In genomic region chr10:47336387-47337134, GRCh38 we compare ENCODE assay signal across 26 cellular contexts. TPM values are rescaled to one million over a fixed set of nuclear protein-coding genes. Genes with fewer than 3 reads are reported as not detected.
DNase-seq lines count a peak whose midpoint lies in the region; ATAC-seq, FAIRE-seq and TF ChIP-seq lines count a peak whose summit lies in the region.
"Had no signal": no experiment of that assay in that cellular context is flagged by ENCODE, and none has a peak within 500 bp of the region (broad histone marks: within the 10 kb centered on the region; RNA-seq: fewer than 3 reads in every experiment).

No MANE protein-coding gene starts in this region.

- CTCF ChIA-PET in K562 (lab: Yijun Ruan, JAX; ENCODE audit: low intra/inter-chr PET ratio): no interaction called here

- ATAC-seq in left ventricle myocardium superior: no peak
- peak; percentile 84 for ATAC-seq in K562
- ATAC-seq in GM18909 (IDR thresholded peaks at IDR 0.05; ENCODE audit: poor library complexity, unreplicated experiment): no peak
- ATAC-seq in GM21423 (IDR thresholded peaks at IDR 0.05; ENCODE audit: unreplicated experiment): no peak
- ATAC-seq: naive thymus-derived CD4-positive, alpha-beta T cell had no signal

- FAIRE-seq in K562 (lab: Jason Lieb, UNC): no peak
- FAIRE-seq: colon, endometrium had no signal

- H3K79me2 ChIP-seq in K562 (ENCODE audit: control insufficient read depth, insufficient read depth, low read length): no peaks in the 10 kb centered on the region
- H3K79me2 ChIP-seq: parathyroid adenoma had no signal

- no peaks in the 10 kb centered on the region for H4K20me1 ChIP-seq in K562 (replicated peaks; ENCODE audit: control insufficient read depth, insufficient read depth, low read length)

- H3K36me3 ChIP-seq in K562 (ENCODE audit: control insufficient read depth, insufficient read depth, low read length): no peaks in the 10 kb centered on the region
- H3K36me3 ChIP-seq: transverse colon had no signal

- no peak for TF ChIP-seq CTCF in K562 (IDR thresholded peaks at IDR 0.05 in 2 of 3, conservative IDR thresholded peaks at IDR 0.05 in 1 of 3; ENCODE audit: insufficient read depth in 2 of 3, low read depth in 1 of 3, low read length in 3 of 3)

- peak; percentile 24 for DNase-seq in cardiac septum (ENCODE audit: low spot score)
- DNase-seq in left ventricle myocardium superior: no peak
- peak; percentile 43 to 89 (median 63) for DNase-seq in K562 (ENCODE audit: extremely low read depth in 1 of 4, low spot score in 3 of 4)
- DNase-seq in islet precursor cell: peak; percentile 37
- DNase-seq in AML-193 (lab: John Stamatoyannopoulos, UW): no peak
- no peak for DNase-seq in NCI-H345 treated with DMSO at 0.1 percent for 48 hours (lab: John Stamatoyannopoulos, UW; ENCODE audit: unreplicated experiment)
- DNase-seq: activated CD4-positive, alpha-beta T cell treated with anti-CD3 and anti-CD28 coated beads, Interleukin-2, amount 50 U/mL, for 1 hour; activated CD8-positive, alpha-beta memory T cell treated with anti-CD3 and anti-CD28 coated beads, Interleukin-2, amount 50 U/mL, for 48 hours; activated naive CD4-positive, alpha-beta T cell treated with Interleukin-2 at 50 U/mL for 16 hours; C1 segment of cervical spinal cord; mesenchymal stem cell; naive thymus-derived CD4-positive, alpha-beta T cell; NCI-H1092; NCI-H2029 treated with DMSO at 0.1 percent for 48 hours; NCI-H510A treated with DMSO at 0.1 percent for 48 hours; stimulated activated CD4-positive, alpha-beta T cell treated with anti-CD3 and anti-CD28 coated beads, Interleukin-1b, Interleukin-23, amount 100 ng/mL, for 48 hours; stimulated activated naive CD4-positive, alpha-beta T cell treated with Interleukin-2 at 50 U/mL for 16 hours; transverse colon had no signal

- peak overlapping the region; percentile 92 for H2AFZ ChIP-seq in K562 (ENCODE audit: low read depth, low read length)
- H2AFZ ChIP-seq: parathyroid adenoma had no signal

- H3K27me3 ChIP-seq in K562 (ENCODE audit: control insufficient read depth in 2 of 2, insufficient read depth in 2 of 2, low read length in 2 of 2): no peaks in the 10 kb centered on the region; a peak in 1 of 5 replicates
- H3K27me3 ChIP-seq: transverse colon had no signal

- TF ChIP-seq POLR2A in K562 (conservative IDR thresholded peaks at IDR 0.05): peak; percentile 66

- H3K27ac ChIP-seq in K562 (ENCODE audit: extremely low read depth, low read depth, low read length): peak overlapping the region; percentile 73
- H3K27ac ChIP-seq: KMS-11, parathyroid adenoma, transverse colon had no signal

- 18% methylated on average over 15 of the region's 15 CpGs for WGBS in K562 (ENCODE audit: insufficient coverage, low coverage, missing lambda C conversion rate)

- no peaks in the 10 kb centered on the region for H3K9me1 ChIP-seq in K562 (ENCODE audit: control insufficient read depth, insufficient read depth, low read length)

- no peaks in the 10 kb centered on the region for H3K9me3 ChIP-seq in K562 (replicated peaks; ENCODE audit: control insufficient read depth, insufficient read depth, low read depth, low read length)
- H3K9me3 ChIP-seq: transverse colon had no signal

- intact Hi-C loops in cardiac septum (cut with DNase I): no loop called here
- intact Hi-C loops in left ventricle myocardium superior (cut with micrococcal nuclease): no loop called here
- intact Hi-C loops in K562 (cut with micrococcal nuclease): no loop called here

- POLR2A ChIA-PET in K562 (lab: Yijun Ruan, JAX): interaction anchor here (1.0 to 1.2 kb wide), 2 partner anchors 10 to 30 kb away, joined by 3 to 4 read pairs; no protein-coding TSS in a partner anchor

- in situ Hi-C loops in K562 (cut with MboI): no loop called here

- TF ChIP-seq EP300 in K562 (IDR thresholded peaks at IDR 0.05; ENCODE audit: low read length): peak; percentile 75

- H3K4me3 ChIP-seq in K562: no peak overlapping the region
- H3K4me3 ChIP-seq: transverse colon had no signal

- no TSS peak for BruUV-seq in K562 (replicated peaks; lab: Mats Ljungman, UMichigan)

- peak overlapping the region; percentile 69 for H3K4me2 ChIP-seq in K562 (ENCODE audit: insufficient read depth, low read length)
- H3K4me2 ChIP-seq: KMS-11 had no signal

- peaks cover 18 to 35% of the 10 kb centered on the region in 2 experiments for H3K4me1 ChIP-seq in K562 (replicated peaks in 1 of 2; ENCODE audit: control insufficient read depth in 2 of 2, insufficient read depth in 2 of 2, low read length in 2 of 2)
- H3K4me1 ChIP-seq: parathyroid adenoma had no signal

- H3K9ac ChIP-seq in K562 (ENCODE audit: insufficient read depth in 1 of 2, low read depth in 2 of 2, low read length in 2 of 2): peak overlapping the region; percentile 31 to 63; a peak in 3 of 4 replicates
- H3K9ac ChIP-seq: KMS-11, parathyroid adenoma had no signal

- TF ChIP-seq RAD21 in K562 (CRISPR knock-in tag; conservative IDR thresholded peaks at IDR 0.05 in 1 of 2, IDR thresholded peaks at IDR 0.05 in 1 of 2): 0 out of 4 replicates have a peak, but pooled peaks of 1 of the 2 experiments have one; percentile 15

RNA-seq across cellular contexts. Expression of gene RBP3, which starts 11.6 kb away (rescaled TPM):
- not detected for total RNA-seq in cardiac septum
- not detected for total RNA-seq in left ventricle myocardium superior
- not detected in 2 replicates for total RNA-seq in K562 (2011; cell fraction: chromatin; rRNA removed; ENCODE audit: low replicate concordance)
- total RNA-seq in K562 (2011; cell fraction: nucleolus; rRNA removed): not detected in 2 replicates
- total RNA-seq in K562 (2011; cell fraction: nucleoplasm; rRNA removed): not detected in 2 replicates
- total RNA-seq in K562 (2014; rRNA removed): not detected in 2 replicates
- not detected in 2 replicates for total RNA-seq in K562 (2014; rRNA removed; fragmentation: Illumina TruSeq; extraction: Trizol)
- total RNA-seq in K562 (2015; rRNA removed; fragmentation: Illumina TruSeq; extraction: Trizol): not detected in 2 replicates
- total RNA-seq in K562 (2021): not detected in 2 replicates
- polyA plus RNA-seq in K562 (2011; rRNA removed): not detected in 2 replicates
- not detected in 2 replicates for polyA plus RNA-seq in K562 (2011; cell fraction: cytosol; rRNA removed)
- polyA plus RNA-seq in K562 (2011; cell fraction: nucleus; rRNA removed): not detected in 2 replicates
- polyA plus RNA-seq in K562 (2012): not detected in 2 replicates
- polyA plus RNA-seq in K562 (2014; fragmentation: Illumina TruSeq; extraction: Trizol): not detected in 2 replicates
- polyA plus RNA-seq in K562 (2014; fragmentation: Nextera tagmentation; extraction: Ambion mirVana): not detected
- polyA plus RNA-seq in K562 (2014; rRNA removed): not detected in 2 replicates
- polyA minus RNA-seq in K562 (2011; rRNA and poly(A)+ RNA removed): not detected in 2 replicates
- polyA minus RNA-seq in K562 (2011; cell fraction: cytosol; rRNA and poly(A)+ RNA removed): not detected in 2 replicates
- not detected in 2 replicates for polyA minus RNA-seq in K562 (2011; cell fraction: nucleus; rRNA and poly(A)+ RNA removed)
- total RNA-seq: A172; kidney epithelial cell; naive thymus-derived CD4-positive, alpha-beta T cell; transverse colon had no signal
- polyA plus RNA-seq: naive thymus-derived CD4-positive, alpha-beta T cell had no signal

RNA-seq across cellular contexts. Expression of gene GDF2, which starts 14.3 kb away (rescaled TPM):
- not detected for total RNA-seq in cardiac septum
- not detected for total RNA-seq in left ventricle myocardium superior
- 0.21 and 1.00 TPM in 2 replicates for total RNA-seq in K562 (2011; cell fraction: chromatin; rRNA removed; ENCODE audit: low replicate concordance)
- 1.0 and 1.6 TPM in 2 replicates for total RNA-seq in K562 (2011; cell fraction: nucleolus; rRNA removed)
- 0.38 and 1.0 TPM in 2 replicates for total RNA-seq in K562 (2011; cell fraction: nucleoplasm; rRNA removed)
- 0.54 and 0.69 TPM in 2 replicates for total RNA-seq in K562 (2014; rRNA removed)
- total RNA-seq in K562 (2014; rRNA removed; fragmentation: Illumina TruSeq; extraction: Trizol): 0.18 and 0.22 TPM in 2 replicates
- total RNA-seq in K562 (2015; rRNA removed; fragmentation: Illumina TruSeq; extraction: Trizol): 0.57 and 0.58 TPM in 2 replicates
- 0.11 and 0.27 TPM in 2 replicates for total RNA-seq in K562 (2021)
- 0.08 TPM in 1 of 2 replicates, not detected in the other for polyA plus RNA-seq in K562 (2011; rRNA removed)
- 0.18 TPM in 1 of 2 replicates, not detected in the other for polyA plus RNA-seq in K562 (2011; cell fraction: cytosol; rRNA removed)
- polyA plus RNA-seq in K562 (2011; cell fraction: nucleus; rRNA removed): 0.08 TPM in 1 of 2 replicates, not detected in the other
- 0.60 and 1.8 TPM in 2 replicates for polyA plus RNA-seq in K562 (2012)
- polyA plus RNA-seq in K562 (2014; fragmentation: Illumina TruSeq; extraction: Trizol): 0.48 TPM in 2 replicates
- not detected for polyA plus RNA-seq in K562 (2014; fragmentation: Nextera tagmentation; extraction: Ambion mirVana)
- polyA plus RNA-seq in K562 (2014; rRNA removed): 0.27 and 0.54 TPM in 2 replicates
- polyA minus RNA-seq in K562 (2011; rRNA and poly(A)+ RNA removed): 0.09 and 0.14 TPM in 2 replicates
- polyA minus RNA-seq in K562 (2011; cell fraction: cytosol; rRNA and poly(A)+ RNA removed): not detected in 2 replicates
- not detected in 2 replicates for polyA minus RNA-seq in K562 (2011; cell fraction: nucleus; rRNA and poly(A)+ RNA removed)
- total RNA-seq: A172; kidney epithelial cell; naive thymus-derived CD4-positive, alpha-beta T cell; transverse colon had no signal
- polyA plus RNA-seq: naive thymus-derived CD4-positive, alpha-beta T cell had no signal

RNA-seq across cellular contexts. Expression of gene GDF10, which starts 36.6 kb away (rescaled TPM):
- total RNA-seq in cardiac septum (1.7 TPM), left ventricle myocardium superior (0.32 TPM), K562 (2014; rRNA removed) (not detected in 2 replicates), K562 (2014; rRNA removed; fragmentation: Illumina TruSeq; extraction: Trizol) (not detected in 2 replicates), K562 (2015; rRNA removed; fragmentation: Illumina TruSeq; extraction: Trizol) (not detected in 2 replicates), K562 (2021) (0.11 TPM in 1 of 2 replicates, not detected in the other)
- not detected in 2 replicates for total RNA-seq in K562 (2011; cell fraction: chromatin; rRNA removed; ENCODE audit: low replicate concordance)
- not detected in 2 replicates for total RNA-seq in K562 (2011; cell fraction: nucleolus; rRNA removed)
- not detected in 2 replicates for total RNA-seq in K562 (2011; cell fraction: nucleoplasm; rRNA removed)
- polyA plus RNA-seq in K562 (2011; rRNA removed) (not detected in 2 replicates), K562 (2014; fragmentation: Illumina TruSeq; extraction: Trizol) (not detected in 2 replicates), K562 (2014; fragmentation: Nextera tagmentation; extraction: Ambion mirVana) (under 1 TPM; 0.03 to 0.20 TPM), K562 (2014; rRNA removed) (not detected in 2 replicates)
- polyA plus RNA-seq in K562 (2011; cell fraction: cytosol; rRNA removed): not detected in 2 replicates
- not detected in 2 replicates for polyA plus RNA-seq in K562 (2011; cell fraction: nucleus; rRNA removed)
- 0.03 and 0.19 TPM in 2 replicates for polyA plus RNA-seq in K562 (2012)
- not detected in 2 replicates for polyA minus RNA-seq in K562 (2011; rRNA and poly(A)+ RNA removed)
- polyA minus RNA-seq in K562 (2011; cell fraction: cytosol; rRNA and poly(A)+ RNA removed): not detected in 2 replicates
- not detected in 2 replicates for polyA minus RNA-seq in K562 (2011; cell fraction: nucleus; rRNA and poly(A)+ RNA removed)
- total RNA-seq: A172, kidney epithelial cell had no signal

RNA-seq across cellular contexts. Expression of gene ZNF488, which starts 47.5 kb away (rescaled TPM):
- 0.16 TPM for total RNA-seq in cardiac septum
- total RNA-seq in left ventricle myocardium superior: not detected
- total RNA-seq in K562 (2011; cell fraction: chromatin; rRNA removed; ENCODE audit: low replicate concordance): 0.30 TPM in 1 of 2 replicates, not detected in the other
- total RNA-seq in K562 (2011; cell fraction: nucleolus; rRNA removed): 0.13 and 0.33 TPM in 2 replicates
- not detected in 2 replicates for total RNA-seq in K562 (2011; cell fraction: nucleoplasm; rRNA removed)
- total RNA-seq in K562 (2014; rRNA removed): not detected in 2 replicates
- total RNA-seq in K562 (2014; rRNA removed; fragmentation: Illumina TruSeq; extraction: Trizol): not detected in 2 replicates
- 0.04 TPM in 1 of 2 replicates, not detected in the other for total RNA-seq in K562 (2015; rRNA removed; fragmentation: Illumina TruSeq; extraction: Trizol)
- 0.07 and 0.11 TPM in 2 replicates for total RNA-seq in K562 (2021)
- 0.04 and 0.08 TPM in 2 replicates for polyA plus RNA-seq in K562 (2011; rRNA removed)
- 0.01 and 0.15 TPM in 2 replicates for polyA plus RNA-seq in K562 (2011; cell fraction: cytosol; rRNA removed)
- 0.13 TPM in 1 of 2 replicates, not detected in the other for polyA plus RNA-seq in K562 (2011; cell fraction: nucleus; rRNA removed)
- 0.05 TPM in 1 of 2 replicates, not detected in the other for polyA plus RNA-seq in K562 (2012)
- polyA plus RNA-seq in K562 (2014; fragmentation: Illumina TruSeq; extraction: Trizol): 0.09 TPM in 1 of 2 replicates, not detected in the other
- polyA plus RNA-seq in K562 (2014; fragmentation: Nextera tagmentation; extraction: Ambion mirVana): under 1 TPM in 1 of 2 experiments, not detected in 1; 0.03 TPM
- 0.04 TPM in 1 of 2 replicates, not detected in the other for polyA plus RNA-seq in K562 (2014; rRNA removed)
- 0.14 TPM in 1 of 2 replicates, not detected in the other for polyA minus RNA-seq in K562 (2011; rRNA and poly(A)+ RNA removed)
- not detected in 2 replicates for polyA minus RNA-seq in K562 (2011; cell fraction: cytosol; rRNA and poly(A)+ RNA removed)
- polyA minus RNA-seq in K562 (2011; cell fraction: nucleus; rRNA and poly(A)+ RNA removed): 0.11 and 0.13 TPM in 2 replicates
- total RNA-seq: naive thymus-derived CD4-positive, alpha-beta T cell had no signal

Comparison
In these comparisons a context has a peak if more than half of its experiments do, and no peak if none do; other contexts are left out.
1. DNase-seq: peak in cardiac septum (single experiment), K562 (4 of 4) and islet precursor cell (single experiment); none in left ventricle myocardium superior (single experiment), AML-193 (0 of 2) and NCI-H345 treated with DMSO at 0.1 percent for 48 hours (single experiment).